ENCODE assay signal across 9 cellular contexts in genomic region chr6:130625825-130626500, GRCh38.
DNase-seq lines count a peak whose midpoint lies in the region; ATAC-seq and TF ChIP-seq lines count a peak whose summit lies in the region.
"Had no signal": no experiment of that assay in that cellular context is flagged by ENCODE, and none has a peak within 500 bp of the region (broad histone marks: within the 10 kb centered on the region; RNA-seq: fewer than 3 reads in every experiment).

No MANE protein-coding gene starts in this region.

- ATAC-seq in HG02642 (IDR thresholded peaks at IDR 0.05; ENCODE audit: poor library complexity, unreplicated experiment) (peak; percentile 82), GM19324 (IDR thresholded peaks at IDR 0.05; ENCODE audit: low FRiP score, unreplicated experiment) (no peak)

- H3K4me2 ChIP-seq in osteoblast (ENCODE audit: insufficient read depth, low read length), result peak overlapping the region; percentile 40
- no peak overlapping the region for H3K4me2 ChIP-seq in Karpas-422 (ENCODE audit: low read depth, low read length, poor library complexity, severe bottlenecking)

- H4K20me1 ChIP-seq in osteoblast (ENCODE audit: insufficient read depth, low read length) (no peaks in the 10 kb centered on the region), Karpas-422 (ENCODE audit: insufficient read depth, low read depth, low read length) (no peaks in the 10 kb centered on the region)

- H3K4me3 ChIP-seq in osteoblast (ENCODE audit: insufficient read depth, low read length) (no peak overlapping the region), Karpas-422 (ENCODE audit: low read length) (no peak overlapping the region)

- no peak overlapping the region for H3K9ac ChIP-seq in Karpas-422 (ENCODE audit: low read length)

- H2AFZ ChIP-seq in osteoblast (ENCODE audit: low read length) (no peak overlapping the region), Karpas-422 (ENCODE audit: low read length) (no peak overlapping the region)

- TF ChIP-seq CTCF in osteoblast (IDR thresholded peaks at IDR 0.05; ENCODE audit: extremely low read depth, low read depth, low read length), result no peak

- H3K36me3 ChIP-seq in osteoblast (ENCODE audit: insufficient read depth, low read length), result no peaks in the 10 kb centered on the region
- no peaks in the 10 kb centered on the region for H3K36me3 ChIP-seq in Karpas-422 (ENCODE audit: insufficient read depth, low read length)

- DNase-seq in DMS153 (lab: John Stamatoyannopoulos, UW) (peak; percentile 32), DMS153 treated with DMSO at 0.1 percent for 48 hours (lab: John Stamatoyannopoulos, UW; ENCODE audit: unreplicated experiment) (no peak), RPMI7951 (ENCODE audit: low read depth) (peak; percentile 91), osteoblast (ENCODE audit: insufficient read length, low spot score, missing footprints) (peak; percentile 35), Karpas-422 (no peak), NCI-H2029 (lab: John Stamatoyannopoulos, UW) (no peak)

- H3K27me3 ChIP-seq in osteoblast (ENCODE audit: insufficient read depth, low read length) (no peaks in the 10 kb centered on the region), Karpas-422 (ENCODE audit: low read length) (no peaks in the 10 kb centered on the region)

- H3K27ac ChIP-seq in osteoblast (ENCODE audit: low read depth, low read length) (peak overlapping the region; percentile 6), Karpas-422 (ENCODE audit: low read length) (no peak overlapping the region)
- H3K27ac ChIP-seq: 22Rv1 had no signal

- no peaks in the 10 kb centered on the region for H3K79me2 ChIP-seq in osteoblast (ENCODE audit: insufficient read depth, low read length)
- H3K79me2 ChIP-seq in Karpas-422 (ENCODE audit: low read length), result no peaks in the 10 kb centered on the region

- H3K9me3 ChIP-seq in osteoblast (ENCODE audit: low read depth, low read length) (no peaks in the 10 kb centered on the region), Karpas-422 (ENCODE audit: low read length) (no peaks in the 10 kb centered on the region)

- no peaks in the 10 kb centered on the region for H3K9me2 ChIP-seq in Karpas-422 (replicated peaks; ENCODE audit: insufficient read depth, low read length)

- H3K4me1 ChIP-seq in osteoblast (ENCODE audit: insufficient read depth, low read length) (peaks cover 15% of the 10 kb centered on the region), Karpas-422 (ENCODE audit: low read length) (no peaks in the 10 kb centered on the region)

Comparison
In these comparisons a context has a peak if more than half of its experiments do, and no peak if none do; other contexts are left out.
1. DNase-seq: peak in DMS153 (single experiment), RPMI7951 (single experiment) and osteoblast (single experiment); none in DMS153 treated with DMSO at 0.1 percent for 48 hours (single experiment), Karpas-422 (single experiment) and NCI-H2029 (single experiment).